14 cellular contexts compared by ENCODE assay signal in the genomic region with DNA sequence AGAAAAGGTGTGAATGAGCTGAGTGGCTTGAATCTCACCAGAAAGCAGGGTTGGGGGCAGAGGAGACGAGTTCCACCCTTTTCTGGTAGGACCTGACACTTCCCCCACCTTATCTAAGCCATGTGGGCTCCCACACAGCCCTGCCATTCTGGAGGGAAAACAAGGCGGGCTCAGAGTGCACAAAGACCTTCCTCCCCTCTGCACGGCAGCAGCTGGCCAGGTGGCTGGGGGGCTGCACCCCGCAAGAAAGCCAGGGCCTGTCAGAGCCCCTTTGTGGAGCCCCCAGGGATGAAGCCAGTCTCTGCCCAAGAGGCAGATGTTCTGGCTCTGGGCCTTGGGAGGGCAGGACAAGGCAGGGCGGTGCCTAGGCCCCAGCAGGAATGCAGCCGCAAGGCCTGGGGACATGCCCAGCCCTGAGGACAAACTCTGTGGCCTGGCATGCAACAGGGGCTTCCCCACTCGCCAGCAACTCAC. TPM values are rescaled to one million over a fixed set of nuclear protein-coding genes. Genes with fewer than 3 reads are reported as not detected.
DNase-seq lines count a peak whose midpoint lies in the region; ATAC-seq and TF ChIP-seq lines count a peak whose summit lies in the region.
"Had no signal": no experiment of that assay in that cellular context is flagged by ENCODE, and none has a peak within 500 bp of the region (broad histone marks: within the 10 kb centered on the region; RNA-seq: fewer than 3 reads in every experiment).

No MANE protein-coding gene starts in this region.

- H3K4me1 ChIP-seq in right atrium auricular region, result peaks cover 0 to 30% of the 10 kb centered on the region in 2 donors
- H3K4me1 ChIP-seq: colonic mucosa had no signal

- TF ChIP-seq CTCF in right atrium auricular region (IDR thresholded peaks at IDR 0.05), result no peak

- peaks cover 15% of the 10 kb centered on the region for H3K36me3 ChIP-seq in right atrium auricular region
- H3K36me3 ChIP-seq: colonic mucosa had no signal

- ATAC-seq in Right ventricle myocardium inferior (peak; percentile 67), GM19395 (IDR thresholded peaks at IDR 0.05; ENCODE audit: unreplicated experiment) (no peak), GM18870 (IDR thresholded peaks at IDR 0.05; ENCODE audit: unreplicated experiment) (no peak)
- no peak for ATAC-seq in activated CD4-positive, CD25-positive, alpha-beta regulatory T cell treated with anti-CD3 and anti-CD28 coated beads, Interleukin-2, amount 50 U/mL, for 24 hours

- H3K9me3 ChIP-seq in right atrium auricular region, result no peaks in the 10 kb centered on the region
- H3K9me3 ChIP-seq: colonic mucosa had no signal

- no peaks in the 10 kb centered on the region for H3K27me3 ChIP-seq in right atrium auricular region
- H3K27me3 ChIP-seq: colonic mucosa had no signal

- no peak for DNase-seq in Right ventricle myocardium inferior (ENCODE audit: missing footprints)
- DNase-seq in right atrium auricular region (ENCODE audit: low spot score), result no peak
- peak; percentile 62 for DNase-seq in epidermal melanocyte (ENCODE audit: insufficient read length, low spot score)
- peak; percentile 85 for DNase-seq in myocyte (ENCODE audit: low read depth)
- no peak for DNase-seq in NCI-H146 (lab: John Stamatoyannopoulos, UW)
- DNase-seq: activated B cell treated with CpG ODN at 0.5 μM for 24 hours; colonic mucosa; glutamatergic neuron; NCI-H1092 treated with DMSO at 0.1 percent for 48 hours; stimulated activated CD4-positive, alpha-beta T cell treated with anti-CD3 and anti-CD28 coated beads, Interleukin-12 subunit alpha, Interleukin-12 subunit beta, amount 100 ng/mL, for 4 hours had no signal

- intact Hi-C loops in Right ventricle myocardium inferior (cut with DNase I), result loop anchor here (5.0 kb wide), 1 partner anchor 40 kb away; a partner anchor contains a TSS

- no peak overlapping the region for H3K4me3 ChIP-seq in right atrium auricular region
- H3K4me3 ChIP-seq: colonic mucosa had no signal

- peak overlapping the region in 1 of 2 donors; percentile 39 for H3K27ac ChIP-seq in right atrium auricular region
- H3K27ac ChIP-seq: colonic mucosa had no signal

RNA-seq across cellular contexts. Expression of a gene that starts 48.4 kb away (rescaled TPM):
- total RNA-seq in Right ventricle myocardium inferior (4.4 TPM), right atrium auricular region (1 to 10 TPM; 3.1 to 6.3 TPM), myocyte (4.6 and 8.4 TPM in 2 replicates)
- 3.8 TPM for polyA plus RNA-seq in myocyte (2012)

RNA-seq across cellular contexts. Expression of a gene that starts 53.9 kb away (rescaled TPM):
- total RNA-seq in Right ventricle myocardium inferior, result not detected
- total RNA-seq in right atrium auricular region, result under 1 TPM in 1 of 2 donors, not detected in 1; 0.30 TPM
- not detected in 2 replicates for total RNA-seq in myocyte
- polyA plus RNA-seq in myocyte (2012), result 0.18 TPM
- total RNA-seq: activated B cell treated with CpG ODN at 0.5 μM for 24 hours; activated T-helper 2 cell treated with anti-CD3 and anti-CD28 coated beads, Interferon-gamma antibody, Interleukin-2, Interleukin-4, amounts not matched to agents 10 μg/mL and 5 μg/mL and 100 μg/mL, durations not matched to agents 14 hours and 24 hours and 36 hours had no signal

Comparison
In these comparisons a context has a peak if more than half of its experiments do, and no peak if none do; other contexts are left out.
1. DNase-seq: peak in epidermal melanocyte (single experiment) and myocyte (single experiment); none in Right ventricle myocardium inferior (single experiment), right atrium auricular region (single experiment) and NCI-H146 (single experiment).